9 cellular contexts compared by ENCODE assay signal in the genomic region with DNA sequence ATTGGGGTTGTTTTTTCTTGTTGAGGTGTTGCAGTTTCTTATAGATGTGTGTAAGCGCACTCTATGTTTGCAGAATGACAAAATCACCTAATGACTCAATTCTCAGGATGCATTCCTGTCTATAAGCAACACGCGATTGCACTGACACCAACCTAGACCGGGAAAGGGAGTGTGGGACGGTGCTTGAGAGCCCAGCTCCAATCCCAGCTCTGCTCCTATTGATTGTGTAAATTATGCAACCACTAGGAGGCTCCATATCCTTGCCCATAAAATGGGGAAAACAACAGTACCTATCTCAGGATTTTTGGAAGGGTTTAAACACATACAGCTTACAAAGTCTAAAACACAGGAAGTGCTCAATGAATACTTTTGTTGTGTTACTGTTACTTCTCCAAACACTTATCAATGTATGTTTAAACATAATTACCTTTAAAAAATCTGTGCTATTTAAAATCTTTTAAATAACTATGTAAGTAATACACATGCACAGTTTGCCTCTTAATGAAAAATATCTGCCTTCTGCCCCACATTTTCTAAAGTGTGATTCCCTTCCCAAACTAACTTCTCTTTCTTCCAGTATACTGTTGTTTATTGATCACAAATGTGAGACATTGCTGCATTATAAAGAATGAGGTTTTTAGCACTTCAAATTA.
DNase-seq lines count a peak whose midpoint lies in the region; ATAC-seq and TF ChIP-seq lines count a peak whose summit lies in the region.
"Had no signal": no experiment of that assay in that cellular context is flagged by ENCODE, and none has a peak within 500 bp of the region (broad histone marks: within the 10 kb centered on the region; RNA-seq: fewer than 3 reads in every experiment).

No MANE protein-coding gene starts in this region.

- no peaks in the 10 kb centered on the region for H3K4me1 Mint-ChIP-seq in activated CD8-positive, alpha-beta T cell treated with anti-CD3 and anti-CD28 coated beads for 36 hours (ENCODE audit: low read depth)
- H3K4me1 Mint-ChIP-seq in activated CD8-positive, alpha-beta T cell treated with anti-CD3 and anti-CD28 coated beads, Interleukin-2, amount 10 ng/mL, durations not matched to agents 7 days and 5 days (ENCODE audit: low read depth), result no peaks in the 10 kb centered on the region
- H3K4me1 Mint-ChIP-seq: activated naive CD4-positive, alpha-beta T cell treated with anti-CD3 and anti-CD28 coated beads, Interleukin-2, amount 50 U/mL, for 24 hours had no signal

- no peaks in the 10 kb centered on the region for H3K4me1 ChIP-seq in sigmoid colon

- no peaks in the 10 kb centered on the region for H3K27me3 Mint-ChIP-seq in activated CD8-positive, alpha-beta T cell treated with anti-CD3 and anti-CD28 coated beads for 36 hours
- no peaks in the 10 kb centered on the region for H3K27me3 Mint-ChIP-seq in activated CD8-positive, alpha-beta T cell treated with anti-CD3 and anti-CD28 coated beads, Interleukin-2, amount 10 ng/mL, durations not matched to agents 7 days and 5 days (ENCODE audit: low read depth)

- 6 to 23% methylated on average over 5 of the region's 5 CpGs for WGBS in sigmoid colon, 2 donors

- peaks cover 6% of the 10 kb centered on the region for H3K9me3 Mint-ChIP-seq in activated CD8-positive, alpha-beta T cell treated with anti-CD3 and anti-CD28 coated beads for 36 hours
- no peaks in the 10 kb centered on the region for H3K9me3 Mint-ChIP-seq in activated CD8-positive, alpha-beta T cell treated with anti-CD3 and anti-CD28 coated beads, Interleukin-2, amount 10 ng/mL, durations not matched to agents 7 days and 5 days (ENCODE audit: insufficient read depth)
- H3K9me3 Mint-ChIP-seq: activated naive CD4-positive, alpha-beta T cell treated with anti-CD3 and anti-CD28 coated beads, Interleukin-2, amount 50 U/mL, for 24 hours had no signal

- H3K27ac ChIP-seq in sigmoid colon, result no peak overlapping the region

- TF ChIP-seq EP300 in Ishikawa (IDR thresholded peaks at IDR 0.05; ENCODE audit: borderline replicate concordance) (no peak), sigmoid colon (IDR thresholded peaks at IDR 0.05) (no peak)

- no peak overlapping the region for H3K27ac Mint-ChIP-seq in activated CD8-positive, alpha-beta T cell treated with anti-CD3 and anti-CD28 coated beads for 36 hours
- no peak overlapping the region for H3K27ac Mint-ChIP-seq in activated CD8-positive, alpha-beta T cell treated with anti-CD3 and anti-CD28 coated beads, Interleukin-2, amount 10 ng/mL, durations not matched to agents 7 days and 5 days
- H3K27ac Mint-ChIP-seq: activated naive CD4-positive, alpha-beta T cell treated with anti-CD3 and anti-CD28 coated beads, Interleukin-2, amount 50 U/mL, for 24 hours had no signal

- peak; percentile 2 for DNase-seq in activated CD8-positive, alpha-beta T cell treated with anti-CD3 and anti-CD28 coated beads for 36 hours
- no peak for DNase-seq in activated CD8-positive, alpha-beta T cell treated with anti-CD3 and anti-CD28 coated beads, Interleukin-2, amount 10 ng/mL, durations not matched to agents 7 days and 5 days
- DNase-seq in SK-N-DZ (ENCODE audit: low spot score) (peak; percentile 1), head of caudate nucleus (peak in 29 of 42 donors; percentile 3 to 70 (median 22)), retinal pigment epithelial cell (ENCODE audit: low read depth) (no peak), cerebellar nuclear complex (lab: John Stamatoyannopoulos, UW) (no peak), sigmoid colon (no peak)

- CTCF ChIA-PET in activated CD8-positive, alpha-beta T cell treated with anti-CD3 and anti-CD28 coated beads for 36 hours (lab: Charles Lee), result no interaction called here
- CTCF ChIA-PET in activated CD8-positive, alpha-beta T cell treated with anti-CD3 and anti-CD28 coated beads, Interleukin-2, amount 10 ng/mL, durations not matched to agents 7 days and 5 days (lab: Charles Lee), result no interaction called here

- H3K9me3 ChIP-seq in sigmoid colon, result no peaks in the 10 kb centered on the region

- H3K36me3 Mint-ChIP-seq in activated CD8-positive, alpha-beta T cell treated with anti-CD3 and anti-CD28 coated beads for 36 hours (ENCODE audit: low read depth), result no peaks in the 10 kb centered on the region
- H3K36me3 Mint-ChIP-seq in activated CD8-positive, alpha-beta T cell treated with anti-CD3 and anti-CD28 coated beads, Interleukin-2, amount 10 ng/mL, durations not matched to agents 7 days and 5 days (ENCODE audit: low read depth), result no peaks in the 10 kb centered on the region
- H3K36me3 Mint-ChIP-seq: activated naive CD4-positive, alpha-beta T cell treated with anti-CD3 and anti-CD28 coated beads, Interleukin-2, amount 50 U/mL, for 24 hours had no signal

- ATAC-seq in activated CD8-positive, alpha-beta T cell treated with anti-CD3 and anti-CD28 coated beads for 36 hours, result no peak
- no peak for ATAC-seq in activated CD8-positive, alpha-beta T cell treated with anti-CD3 and anti-CD28 coated beads, Interleukin-2, amount 10 ng/mL, durations not matched to agents 7 days and 5 days

- H3K4me3 ChIP-seq in retinal pigment epithelial cell (ENCODE audit: low read length) (no peak overlapping the region), sigmoid colon (no peak overlapping the region)

- H3K36me3 ChIP-seq in sigmoid colon, result no peaks in the 10 kb centered on the region

- intact Hi-C loops in activated CD8-positive, alpha-beta T cell treated with anti-CD3 and anti-CD28 coated beads for 36 hours (cut with micrococcal nuclease), result no loop called here
- intact Hi-C loops in head of caudate nucleus (cut with DNase I), result loop anchor here (5.0 kb wide), 1 partner anchor 608 kb away; no protein-coding TSS in a partner anchor
- intact Hi-C loops in sigmoid colon (cut with DNase I), result no loop called here

- POLR2A ChIA-PET in activated CD8-positive, alpha-beta T cell treated with anti-CD3 and anti-CD28 coated beads for 36 hours (lab: Charles Lee), result no interaction called here
- POLR2A ChIA-PET in activated CD8-positive, alpha-beta T cell treated with anti-CD3 and anti-CD28 coated beads, Interleukin-2, amount 10 ng/mL, durations not matched to agents 7 days and 5 days (lab: Charles Lee), result no interaction called here

- peak; percentile 18 for TF ChIP-seq CTCF in activated CD8-positive, alpha-beta T cell treated with anti-CD3 and anti-CD28 coated beads for 36 hours (IDR thresholded peaks at IDR 0.05)
- TF ChIP-seq CTCF in retinal pigment epithelial cell (conservative IDR thresholded peaks at IDR 0.05; ENCODE audit: low read depth, low read length), result peak; percentile 80
- TF ChIP-seq CTCF in sigmoid colon (IDR thresholded peaks at IDR 0.05), result no peak

- peak; percentile 82 for TF ChIP-seq RAD21 in Ishikawa (IDR thresholded peaks at IDR 0.05; ENCODE audit: low read depth)

- H3K27me3 ChIP-seq in sigmoid colon, result no peaks in the 10 kb centered on the region

- no peak overlapping the region for H3K4me3 Mint-ChIP-seq in activated CD8-positive, alpha-beta T cell treated with anti-CD3 and anti-CD28 coated beads for 36 hours
- H3K4me3 Mint-ChIP-seq in activated CD8-positive, alpha-beta T cell treated with anti-CD3 and anti-CD28 coated beads, Interleukin-2, amount 10 ng/mL, durations not matched to agents 7 days and 5 days, result no peak overlapping the region
- H3K4me3 Mint-ChIP-seq: activated naive CD4-positive, alpha-beta T cell treated with anti-CD3 and anti-CD28 coated beads, Interleukin-2, amount 50 U/mL, for 24 hours had no signal

- no peak for TF ChIP-seq POLR2A in sigmoid colon (IDR thresholded peaks at IDR 0.05)

TF ChIP-seq in Ishikawa, 13 proteins besides CTCF, POLR2A, EP300 and RAD21:
- TF ChIP-seq CEBPB (IDR thresholded peaks at IDR 0.05), result 0 out of 2 replicates have a peak, but pooled peaks have one; percentile 46
- TF ChIP-seq ZBTB7A (IDR thresholded peaks at IDR 0.05; ENCODE audit: low read depth), result no peak

Comparison
In these comparisons a context has a peak if more than half of its experiments do, and no peak if none do; other contexts are left out.
1. DNase-seq: peak in activated CD8-positive, alpha-beta T cell treated with anti-CD3 and anti-CD28 coated beads for 36 hours (single experiment), SK-N-DZ (single experiment) and head of caudate nucleus (29 of 42); none in activated CD8-positive, alpha-beta T cell treated with anti-CD3 and anti-CD28 coated beads, Interleukin-2, amount 10 ng/mL, durations not matched to agents 7 days and 5 days (single experiment), retinal pigment epithelial cell (single experiment), cerebellar nuclear complex (0 of 2) and sigmoid colon (single experiment).
2. CTCF ChIP-seq: peak in activated CD8-positive, alpha-beta T cell treated with anti-CD3 and anti-CD28 coated beads for 36 hours (single experiment) and retinal pigment epithelial cell (single experiment); none in sigmoid colon (0 of 4).